Comparison of ENCODE assay signal across 29 cellular contexts in the genomic region with DNA sequence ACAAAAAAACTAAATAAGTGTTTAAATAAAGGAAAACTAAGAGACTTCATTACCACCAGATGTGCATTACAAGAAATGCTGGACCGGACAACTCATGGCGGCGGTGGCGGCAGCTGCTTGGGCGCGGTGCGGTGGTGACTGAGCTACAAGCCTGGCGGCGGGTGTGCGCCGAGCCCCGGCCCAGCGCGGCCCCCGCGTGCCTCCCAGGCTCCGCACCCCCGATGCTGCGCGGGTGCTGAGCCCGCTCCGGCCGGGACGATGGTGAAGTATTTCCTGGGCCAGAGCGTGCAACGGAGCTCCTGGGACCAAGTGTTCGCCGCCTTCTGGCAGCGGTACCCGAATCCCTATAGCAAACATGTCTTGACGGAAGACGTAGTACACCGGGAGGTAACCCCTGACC.
"Had no signal": no experiment of that assay in that cellular context is flagged by ENCODE, and none has a peak within 500 bp of the region (broad histone marks: within the 10 kb centered on the region; RNA-seq: fewer than 3 reads in every experiment).

No MANE protein-coding gene starts in this region.

- H3K36me3 ChIP-seq: colonic mucosa, esophagus muscularis mucosa, esophagus squamous epithelium, gastrocnemius medialis, gastroesophageal sphincter, heart left ventricle, heart right ventricle had no signal

- H3K4me3 ChIP-seq: colonic mucosa, coronary artery, dorsolateral prefrontal cortex, esophagus muscularis mucosa, esophagus squamous epithelium, gastrocnemius medialis, gastroesophageal sphincter, heart left ventricle, heart right ventricle had no signal

- FAIRE-seq: colon, endometrium, endothelial cell of umbilical vein, frontal cortex had no signal

- H3K9me3 ChIP-seq: colonic mucosa had no signal

- DNase-seq: colonic mucosa; cortex of kidney; dermis blood vessel endothelial cell; dorsolateral prefrontal cortex; effector CD4-positive, alpha-beta T cell; effector CD8-positive, alpha-beta T cell; effector memory CD4-positive, alpha-beta T cell; effector memory CD8-positive, alpha-beta T cell; endodermal cell; erythroblast; esophagus squamous epithelium; foreskin fibroblast; foreskin keratinocyte; foreskin melanocyte; gastrocnemius medialis; glutamatergic neuron; head of caudate nucleus; heart left ventricle; heart right ventricle had no signal

- H3K9me3 Mint-ChIP-seq: effector memory CD8-positive, alpha-beta T cell had no signal

- H3K27ac Mint-ChIP-seq: dendritic cell treated with granulocyte-macrophage colony-stimulating factor and Interleukin-4, amounts not matched to agents 40 ng/mL and 50 ng/mL, for 4 days; effector memory CD8-positive, alpha-beta T cell; endodermal cell had no signal

- H3K4me3 Mint-ChIP-seq: dendritic cell treated with granulocyte-macrophage colony-stimulating factor and Interleukin-4, amounts not matched to agents 40 ng/mL and 50 ng/mL, for 4 days; effector memory CD8-positive, alpha-beta T cell; endodermal cell had no signal

- ATAC-seq: effector memory CD8-positive, alpha-beta T cell; esophagus mucosa; foreskin keratinocyte; gastrocnemius medialis; gastroesophageal sphincter; heart left ventricle; heart right ventricle had no signal

- H3K4me1 ChIP-seq: colonic mucosa, esophagus muscularis mucosa, esophagus squamous epithelium, foreskin keratinocyte, gastrocnemius medialis, gastroesophageal sphincter, heart left ventricle, heart right ventricle had no signal

- H3K27ac ChIP-seq: colonic mucosa, coronary artery, dorsolateral prefrontal cortex, epithelial cell of prostate, esophagus muscularis mucosa, esophagus squamous epithelium, foreskin keratinocyte, gastrocnemius medialis, gastroesophageal sphincter, heart left ventricle, heart right ventricle had no signal

- H3K27me3 ChIP-seq: colonic mucosa, dorsolateral prefrontal cortex, esophagus muscularis mucosa, esophagus squamous epithelium, foreskin keratinocyte, gastrocnemius medialis, gastroesophageal sphincter, heart left ventricle had no signal

- H3K27me3 Mint-ChIP-seq: dendritic cell treated with granulocyte-macrophage colony-stimulating factor and Interleukin-4, amounts not matched to agents 40 ng/mL and 50 ng/mL, for 4 days had no signal
